ENCODE assay signal across 8 cellular contexts in genomic region chr9:112334319-112334828, GRCh38. TPM values are rescaled to one million over a fixed set of nuclear protein-coding genes. Genes with fewer than 3 reads are reported as not detected.
DNase-seq lines count a peak whose midpoint lies in the region; ATAC-seq and TF ChIP-seq lines count a peak whose summit lies in the region.

No MANE protein-coding gene starts in this region.

- peaks cover 6% of the 10 kb centered on the region for H3K36me3 Mint-ChIP-seq in activated CD8-positive, alpha-beta T cell treated with anti-CD3 and anti-CD28 coated beads for 36 hours (ENCODE audit: low read depth)

- peak overlapping the region; percentile 92 for H3K4me2 ChIP-seq in DND-41 (ENCODE audit: insufficient read depth, low read length)
- peak overlapping the region; percentile 72 for H3K4me2 ChIP-seq in fibroblast of lung (ENCODE audit: extremely low read depth, insufficient read depth, low read length)

- H3K9me3 ChIP-seq in DND-41 (ENCODE audit: insufficient read depth, low read length, severe bottlenecking) = no peaks in the 10 kb centered on the region
- no peaks in the 10 kb centered on the region for H3K9me3 ChIP-seq in fibroblast of lung (ENCODE audit: control insufficient read depth, insufficient read depth, low read depth, low read length)
- no peaks in the 10 kb centered on the region for H3K9me3 ChIP-seq in psoas muscle

- peak overlapping the region; percentile 98 for H2AFZ ChIP-seq in DND-41 (ENCODE audit: low read depth, low read length)
- H2AFZ ChIP-seq in fibroblast of lung (ENCODE audit: low read length) = peak overlapping the region; percentile 87

- peak overlapping the region; percentile 88 for H3K9ac ChIP-seq in DND-41 (ENCODE audit: low read depth, low read length)
- H3K9ac ChIP-seq in fibroblast of lung (ENCODE audit: insufficient read depth, low read length) = no peak overlapping the region

- peaks cover 29% of the 10 kb centered on the region for H3K4me1 Mint-ChIP-seq in activated CD8-positive, alpha-beta T cell treated with anti-CD3 and anti-CD28 coated beads for 36 hours (ENCODE audit: low read depth)

- DNase-seq in DND-41 = peak; percentile 29
- peak; percentile 36 for DNase-seq in LHCN-M2 (ENCODE audit: low read depth)
- peak; percentile 84 for DNase-seq in activated CD8-positive, alpha-beta T cell treated with anti-CD3 and anti-CD28 coated beads for 36 hours
- peak; percentile 47 to 48 for DNase-seq in fibroblast of lung (ENCODE audit: low read depth in 2 of 2)
- DNase-seq in psoas muscle = no peak
- no peak for DNase-seq in NCI-H1930 (lab: John Stamatoyannopoulos, UW)

- H4K20me1 ChIP-seq in DND-41 (ENCODE audit: insufficient read depth, low read length) (peaks cover 12% of the 10 kb centered on the region; the same call in 1 of the 2 replicates), fibroblast of lung (ENCODE audit: control insufficient read depth, extremely low read depth, insufficient read depth, low read length) (no peaks in the 10 kb centered on the region)

- H3K27me3 ChIP-seq in DND-41 (ENCODE audit: insufficient read depth, low read length, poor library complexity) (no peaks in the 10 kb centered on the region), fibroblast of lung (ENCODE audit: control insufficient read depth, insufficient read depth, low read length) (no peaks in the 10 kb centered on the region), psoas muscle (ENCODE audit: insufficient read depth in 3 of 3, low read length in 2 of 3) (no peaks in the 10 kb centered on the region)

- H3K4me3 ChIP-seq in DND-41 (ENCODE audit: low read depth in 1 of 2, low read length in 2 of 2) (peak overlapping the region; percentile 51 to 67), fibroblast of lung (replicated peaks in 1 of 4; ENCODE audit: control extremely low read depth in 1 of 4, insufficient read depth in 1 of 4, low read depth in 3 of 4, low read length in 4 of 4) (peak overlapping the region; percentile 66 to 84 (median 73)), psoas muscle (peak overlapping the region; percentile 76)

- peak overlapping the region; percentile 90 for H3K4me3 Mint-ChIP-seq in activated CD8-positive, alpha-beta T cell treated with anti-CD3 and anti-CD28 coated beads for 36 hours

- H3K27me3 Mint-ChIP-seq in activated CD8-positive, alpha-beta T cell treated with anti-CD3 and anti-CD28 coated beads for 36 hours = no peaks in the 10 kb centered on the region

- H3K9me3 Mint-ChIP-seq in activated CD8-positive, alpha-beta T cell treated with anti-CD3 and anti-CD28 coated beads for 36 hours = no peaks in the 10 kb centered on the region

- H3K27ac ChIP-seq in DND-41 (ENCODE audit: low read length) = peak overlapping the region; percentile 98
- peak overlapping the region; percentile 81 for H3K27ac ChIP-seq in fibroblast of lung (ENCODE audit: insufficient read depth, low read length)
- H3K27ac ChIP-seq in psoas muscle = peak overlapping the region; percentile 94

- POLR2A ChIA-PET in activated CD8-positive, alpha-beta T cell treated with anti-CD3 and anti-CD28 coated beads for 36 hours (lab: Charles Lee) = interaction anchor here (1.0 to 1.4 kb wide), 2 partner anchors 11 to 592 kb away, joined by 3 read pairs; no protein-coding TSS in a partner anchor

- H3K79me2 ChIP-seq in DND-41 (ENCODE audit: insufficient read depth, low read length) (peaks cover 40% of the 10 kb centered on the region), fibroblast of lung (ENCODE audit: control insufficient read depth, insufficient read depth, low read length) (peaks cover 35% of the 10 kb centered on the region)

- intact Hi-C loops in activated CD8-positive, alpha-beta T cell treated with anti-CD3 and anti-CD28 coated beads for 36 hours (cut with micrococcal nuclease) = loop anchor here (5.0 kb wide), 1 partner anchor 152 kb away; no protein-coding TSS in a partner anchor
- intact Hi-C loops in psoas muscle (cut with DNase I) = loop anchor here (5.0 to 10.0 kb wide), 4 partner anchors 170 to 850 kb away; partner anchors contain the start of genes UGCG (in 2 of the 2) and ECPAS (in 1 of the 2)

- H3K27ac Mint-ChIP-seq in activated CD8-positive, alpha-beta T cell treated with anti-CD3 and anti-CD28 coated beads for 36 hours = peak overlapping the region; percentile 98

- peaks cover 38% of the 10 kb centered on the region for H3K4me1 ChIP-seq in DND-41 (ENCODE audit: insufficient read depth, low read length)
- H3K4me1 ChIP-seq in fibroblast of lung (ENCODE audit: control insufficient read depth, extremely low read depth, insufficient read depth, low read length) = no peaks in the 10 kb centered on the region
- peaks cover 23% of the 10 kb centered on the region for H3K4me1 ChIP-seq in psoas muscle

- H3K36me3 ChIP-seq in DND-41 (ENCODE audit: insufficient read depth, low read length) (no peaks in the 10 kb centered on the region), fibroblast of lung (ENCODE audit: control insufficient read depth, insufficient read depth, low read length) (no peaks in the 10 kb centered on the region), psoas muscle (ENCODE audit: insufficient read depth in 1 of 2, low read depth in 1 of 2) (no peaks in the 10 kb centered on the region)

- ATAC-seq in DND-41 (ENCODE audit: insufficient read depth, low read depth) (no peak), psoas muscle (no peak), GM18907 (IDR thresholded peaks at IDR 0.05; ENCODE audit: unreplicated experiment) (no peak), HG02885 (IDR thresholded peaks at IDR 0.05; ENCODE audit: poor library complexity, unreplicated experiment) (no peak)
- ATAC-seq in activated CD8-positive, alpha-beta T cell treated with anti-CD3 and anti-CD28 coated beads for 36 hours = peak; percentile 12

- CTCF ChIA-PET in activated CD8-positive, alpha-beta T cell treated with anti-CD3 and anti-CD28 coated beads for 36 hours (lab: Charles Lee) = interaction anchor here (0.8 to 1.4 kb wide), 6 partner anchors 9 to 241 kb away, joined by 3 to 5 read pairs (median 4); no protein-coding TSS in a partner anchor

- TF ChIP-seq CTCF in DND-41 (IDR thresholded peaks at IDR 0.05; ENCODE audit: borderline replicate concordance, extremely low read depth, low read length, poor library complexity, severe bottlenecking) = no peak
- no peak for TF ChIP-seq CTCF in activated CD8-positive, alpha-beta T cell treated with anti-CD3 and anti-CD28 coated beads for 36 hours (IDR thresholded peaks at IDR 0.05)
- no peak for TF ChIP-seq CTCF in fibroblast of lung (conservative IDR thresholded peaks at IDR 0.05 in 1 of 2, IDR thresholded peaks at IDR 0.05 in 1 of 2; ENCODE audit: low read depth in 1 of 2, low read length in 2 of 2)
- no peak for TF ChIP-seq CTCF in psoas muscle (IDR thresholded peaks at IDR 0.05)

- WGBS in psoas muscle, 3 donors = 38 to 41% (median 40%) methylated on average over 8 of the region's 8 CpGs

RNA-seq across cellular contexts. Expression of gene PTBP3, which starts 1.0 kb away (rescaled TPM):
- total RNA-seq in LHCN-M2 (2014; rRNA removed) = 31.7 and 35.7 TPM in 2 replicates
- polyA plus RNA-seq in LHCN-M2 (2012) = 9.1 TPM
- total RNA-seq in activated CD8-positive, alpha-beta T cell treated with anti-CD3 and anti-CD28 coated beads for 36 hours = 100 to 1,000 TPM; 108 to 120 TPM
- 16.7 and 17.2 TPM in 2 replicates for total RNA-seq in fibroblast of lung
- polyA plus RNA-seq in fibroblast of lung = 22.7 and 28.7 TPM in 2 replicates
- 10.6 and 15.9 TPM in 2 replicates for polyA plus RNA-seq in fibroblast of lung (2012)
- polyA minus RNA-seq in fibroblast of lung (ENCODE audit: low replicate concordance) = 15.7 and 16.8 TPM in 2 replicates
- total RNA-seq in psoas muscle = 10 to 100 TPM in 2 of 4 donors, 1 to 10 TPM in 2; 8.9 to 26.9 (median 11.7) TPM
- 1 to 10 TPM; 2.8 to 9.1 (median 3.9) TPM for polyA plus RNA-seq in psoas muscle

RNA-seq across cellular contexts. Expression of gene HSDL2, which starts 45.5 kb away (rescaled TPM):
- total RNA-seq in LHCN-M2 (2014; rRNA removed) = 43.3 and 45.8 TPM in 2 replicates
- 19.2 TPM for polyA plus RNA-seq in LHCN-M2 (2012)
- total RNA-seq in activated CD8-positive, alpha-beta T cell treated with anti-CD3 and anti-CD28 coated beads for 36 hours = 10 to 100 TPM; 24.5 to 25.3 TPM
- 39.3 and 49.9 TPM in 2 replicates for total RNA-seq in fibroblast of lung
- 33.1 and 47.9 TPM in 2 replicates for polyA plus RNA-seq in fibroblast of lung
- 27.5 and 35.1 TPM in 2 replicates for polyA plus RNA-seq in fibroblast of lung (2012)
- 3.5 and 7.9 TPM in 2 replicates for polyA minus RNA-seq in fibroblast of lung (ENCODE audit: low replicate concordance)
- 100 to 1,000 TPM in 1 of 4 donors, 10 to 100 TPM in 3; 86.8 to 119 (median 95.3) TPM for total RNA-seq in psoas muscle
- polyA plus RNA-seq in psoas muscle = 10 to 100 TPM; 62.1 to 66.2 (median 64.9) TPM

Comparison
In these comparisons a context has a peak if more than half of its experiments do, and no peak if none do; other contexts are left out.
1. DNase-seq: peak in DND-41 (single experiment), LHCN-M2 (single experiment), activated CD8-positive, alpha-beta T cell treated with anti-CD3 and anti-CD28 coated beads for 36 hours (single experiment) and fibroblast of lung (2 of 2); none in psoas muscle (0 of 2) and NCI-H1930 (0 of 2).
2. Peak in every context shown above with its lines, with median percentiles within 50 percentile points of each other: H3K27ac ChIP-seq and H3K4me3 ChIP-seq.